In genomic region chr12:29320295-29321090, GRCh38 we compare ENCODE assay signal across 1 cellular context.
TF ChIP-seq lines count a peak whose summit lies in the region.

No MANE protein-coding gene starts in this region.

TF ChIP-seq in SK-N-SH treated with all-trans-retinoic acid at 6 μM for 48 hours, 23 proteins besides CTCF, POLR2A, EP300 and RAD21 (continued from another document):
- TF ChIP-seq, protein P1, sequence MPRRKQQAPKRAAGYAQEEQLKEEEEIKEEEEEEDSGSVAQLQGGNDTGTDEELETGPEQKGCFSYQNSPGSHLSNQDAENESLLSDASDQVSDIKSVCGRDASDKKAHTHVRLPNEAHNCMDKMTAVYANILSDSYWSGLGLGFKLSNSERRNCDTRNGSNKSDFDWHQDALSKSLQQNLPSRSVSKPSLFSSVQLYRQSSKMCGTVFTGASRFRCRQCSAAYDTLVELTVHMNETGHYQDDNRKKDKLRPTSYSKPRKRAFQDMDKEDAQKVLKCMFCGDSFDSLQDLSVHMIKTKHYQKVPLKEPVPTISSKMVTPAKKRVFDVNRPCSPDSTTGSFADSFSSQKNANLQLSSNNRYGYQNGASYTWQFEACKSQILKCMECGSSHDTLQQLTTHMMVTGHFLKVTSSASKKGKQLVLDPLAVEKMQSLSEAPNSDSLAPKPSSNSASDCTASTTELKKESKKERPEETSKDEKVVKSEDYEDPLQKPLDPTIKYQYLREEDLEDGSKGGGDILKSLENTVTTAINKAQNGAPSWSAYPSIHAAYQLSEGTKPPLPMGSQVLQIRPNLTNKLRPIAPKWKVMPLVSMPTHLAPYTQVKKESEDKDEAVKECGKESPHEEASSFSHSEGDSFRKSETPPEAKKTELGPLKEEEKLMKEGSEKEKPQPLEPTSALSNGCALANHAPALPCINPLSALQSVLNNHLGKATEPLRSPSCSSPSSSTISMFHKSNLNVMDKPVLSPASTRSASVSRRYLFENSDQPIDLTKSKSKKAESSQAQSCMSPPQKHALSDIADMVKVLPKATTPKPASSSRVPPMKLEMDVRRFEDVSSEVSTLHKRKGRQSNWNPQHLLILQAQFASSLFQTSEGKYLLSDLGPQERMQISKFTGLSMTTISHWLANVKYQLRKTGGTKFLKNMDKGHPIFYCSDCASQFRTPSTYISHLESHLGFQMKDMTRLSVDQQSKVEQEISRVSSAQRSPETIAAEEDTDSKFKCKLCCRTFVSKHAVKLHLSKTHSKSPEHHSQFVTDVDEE (CRISPR knock-in tag; IDR thresholded peaks at IDR 0.05), result no peak
- TF ChIP-seq ZNF565 (CRISPR knock-in tag; conservative IDR thresholded peaks at IDR 0.05; ENCODE audit: low read depth) (no peak), CSRNP3 (CRISPR knock-in tag; IDR thresholded peaks at IDR 0.05) (no peak), ESRRG (CRISPR knock-in tag; IDR thresholded peaks at IDR 0.05) (no peak), ZNF70 (CRISPR knock-in tag; IDR thresholded peaks at IDR 0.05) (no peak), ARNTL (CRISPR knock-in tag; IDR thresholded peaks at IDR 0.05; ENCODE audit: borderline replicate concordance, low read depth) (no peak), POU6F1 (CRISPR knock-in tag; IDR thresholded peaks at IDR 0.05; ENCODE audit: borderline replicate concordance, low read depth) (peak; percentile 14; the same call in 1 of the 2 replicates), TOX (CRISPR knock-in tag; IDR thresholded peaks at IDR 0.05; ENCODE audit: borderline replicate concordance) (no peak), ZNF8 (CRISPR knock-in tag; IDR thresholded peaks at IDR 0.05) (no peak), TCF4 (CRISPR knock-in tag; IDR thresholded peaks at IDR 0.05; ENCODE audit: borderline replicate concordance) (no peak), ZFP30 (CRISPR knock-in tag; IDR thresholded peaks at IDR 0.05) (no peak)
